17 cellular contexts compared by ENCODE assay signal in the genomic region with DNA sequence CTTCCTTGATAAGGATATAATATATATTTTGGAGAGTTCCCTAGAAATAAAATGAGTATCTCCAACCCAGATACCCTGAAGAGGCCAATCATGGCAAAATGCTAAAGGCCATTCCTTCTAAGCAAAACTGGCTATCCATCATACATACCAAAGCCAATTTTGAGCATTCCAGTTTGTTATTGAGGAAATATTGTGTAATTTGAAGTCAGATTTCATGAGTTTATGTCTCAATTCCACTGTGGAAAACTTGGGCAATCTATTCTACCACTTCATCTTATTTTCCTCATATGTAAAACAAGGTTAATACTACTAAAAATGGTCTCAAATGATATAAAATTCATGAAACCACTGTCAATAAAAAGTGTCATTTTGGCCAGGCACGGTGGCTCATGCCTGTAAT. TPM values are rescaled to one million over a fixed set of nuclear protein-coding genes. Genes with fewer than 3 reads are reported as not detected.
DNase-seq lines count a peak whose midpoint lies in the region; ATAC-seq and TF ChIP-seq lines count a peak whose summit lies in the region.
"Had no signal": no experiment of that assay in that cellular context is flagged by ENCODE, and none has a peak within 500 bp of the region (broad histone marks: within the 10 kb centered on the region; RNA-seq: fewer than 3 reads in every experiment).

No MANE protein-coding gene starts in this region.

- no peaks in the 10 kb centered on the region for H3K27me3 ChIP-seq in WERI-Rb-1 (ENCODE audit: insufficient read depth, low read depth, severe bottlenecking)
- H3K27me3 ChIP-seq: BLaER1 had no signal

- H3K36me3 Mint-ChIP-seq in activated T-helper 2 cell treated with anti-CD3 and anti-CD28 coated beads, Interferon-gamma antibody, Interleukin-2, Interleukin-4, amounts not matched to agents 10 μg/mL and 5 μg/mL and 100 μg/mL, durations not matched to agents 14 hours and 24 hours and 36 hours (ENCODE audit: low read depth) = peaks cover 63% of the 10 kb centered on the region
- H3K36me3 Mint-ChIP-seq: CD8-positive, alpha-beta T cell had no signal

- H3K4me3 ChIP-seq in AG10803 (ENCODE audit: low read length) (no peak overlapping the region), WERI-Rb-1 (ENCODE audit: low read depth, low read length) (no peak overlapping the region)
- H3K4me3 ChIP-seq: BLaER1, GM23338 had no signal

- H3K9me3 ChIP-seq in WERI-Rb-1 (ENCODE audit: severe bottlenecking) = no peaks in the 10 kb centered on the region
- H3K9me3 ChIP-seq: BLaER1 had no signal

- peak; percentile 71 for ATAC-seq in sciatic nerve
- no peak for ATAC-seq in GM19395 (IDR thresholded peaks at IDR 0.05; ENCODE audit: unreplicated experiment)
- ATAC-seq: CD8-positive, alpha-beta T cell; GM23338 had no signal

- H3K36me3 ChIP-seq in WERI-Rb-1 = peaks cover 96% of the 10 kb centered on the region

- no peaks in the 10 kb centered on the region for H3K27me3 Mint-ChIP-seq in activated T-helper 2 cell treated with anti-CD3 and anti-CD28 coated beads, Interferon-gamma antibody, Interleukin-2, Interleukin-4, amounts not matched to agents 10 μg/mL and 5 μg/mL and 100 μg/mL, durations not matched to agents 14 hours and 24 hours and 36 hours (ENCODE audit: low read depth)

- no peak overlapping the region for H3K4me3 Mint-ChIP-seq in activated T-helper 2 cell treated with anti-CD3 and anti-CD28 coated beads, Interferon-gamma antibody, Interleukin-2, Interleukin-4, amounts not matched to agents 10 μg/mL and 5 μg/mL and 100 μg/mL, durations not matched to agents 14 hours and 24 hours and 36 hours (ENCODE audit: low read depth)
- H3K4me3 Mint-ChIP-seq: CD8-positive, alpha-beta T cell; GM23338 had no signal

- no peak overlapping the region for H3K27ac ChIP-seq in WERI-Rb-1
- H3K27ac ChIP-seq: BLaER1 had no signal

- no peak overlapping the region for H3K27ac Mint-ChIP-seq in activated T-helper 2 cell treated with anti-CD3 and anti-CD28 coated beads, Interferon-gamma antibody, Interleukin-2, Interleukin-4, amounts not matched to agents 10 μg/mL and 5 μg/mL and 100 μg/mL, durations not matched to agents 14 hours and 24 hours and 36 hours
- H3K27ac Mint-ChIP-seq: CD8-positive, alpha-beta T cell; GM23338 had no signal

- no peaks in the 10 kb centered on the region for H3K9me3 Mint-ChIP-seq in activated T-helper 2 cell treated with anti-CD3 and anti-CD28 coated beads, Interferon-gamma antibody, Interleukin-2, Interleukin-4, amounts not matched to agents 10 μg/mL and 5 μg/mL and 100 μg/mL, durations not matched to agents 14 hours and 24 hours and 36 hours
- H3K9me3 Mint-ChIP-seq: CD8-positive, alpha-beta T cell; GM23338 had no signal

- H3K4me1 Mint-ChIP-seq in activated T-helper 2 cell treated with anti-CD3 and anti-CD28 coated beads, Interferon-gamma antibody, Interleukin-2, Interleukin-4, amounts not matched to agents 10 μg/mL and 5 μg/mL and 100 μg/mL, durations not matched to agents 14 hours and 24 hours and 36 hours (ENCODE audit: low read depth) = peaks cover 3% of the 10 kb centered on the region

- no peak for TF ChIP-seq CTCF in AG10803 (conservative IDR thresholded peaks at IDR 0.05; ENCODE audit: low read length)
- TF ChIP-seq CTCF in WERI-Rb-1 (IDR thresholded peaks at IDR 0.05; ENCODE audit: low read depth, low read length) = no peak

- intact Hi-C loops in sciatic nerve (cut with DNase I) = no loop called here
- intact Hi-C loops in activated T-helper 2 cell treated with anti-CD3 and anti-CD28 coated beads, Interferon-gamma antibody, Interleukin-2, Interleukin-4, amounts not matched to agents 10 μg/mL and 5 μg/mL and 100 μg/mL, durations not matched to agents 14 hours and 24 hours and 36 hours (cut with micrococcal nuclease) = no loop called here

- DNase-seq in AG10803 (ENCODE audit: low read depth) (peak; percentile 87), HCEC 1CT (peak; percentile 15), fibroblast of gingiva (ENCODE audit: low read depth) (peak; percentile 83), sciatic nerve (ENCODE audit: low spot score) (no peak), WERI-Rb-1 (no peak)
- DNase-seq in activated T-helper 2 cell treated with anti-CD3 and anti-CD28 coated beads, Interferon-gamma antibody, Interleukin-2, Interleukin-4, amounts not matched to agents 10 μg/mL and 5 μg/mL and 100 μg/mL, durations not matched to agents 14 hours and 24 hours and 36 hours (ENCODE audit: low spot score) = no peak
- DNase-seq: CD8-positive, alpha-beta T cell; DMS79; KBM-7; NCI-H1436; NCI-H2029 treated with DMSO at 0.1 percent for 48 hours; NCI-H748 treated with DMSO at 0.1 percent for 48 hours; OCI-M1; SIG-M5 had no signal

RNA-seq across cellular contexts. Expression of gene ASPM, which starts 19.0 kb away (rescaled TPM):
- total RNA-seq in sciatic nerve = 0.45 TPM
- 43.0 and 43.6 TPM in 2 replicates for total RNA-seq in activated T-helper 2 cell treated with anti-CD3 and anti-CD28 coated beads, Interferon-gamma antibody, Interleukin-2, Interleukin-4, amounts not matched to agents 10 μg/mL and 5 μg/mL and 100 μg/mL, durations not matched to agents 14 hours and 24 hours and 36 hours

Comparison
In these comparisons a context has a peak if more than half of its experiments do, and no peak if none do; other contexts are left out.
1. DNase-seq: peak in AG10803 (single experiment), HCEC 1CT (single experiment) and fibroblast of gingiva (single experiment); none in sciatic nerve (single experiment), WERI-Rb-1 (single experiment) and activated T-helper 2 cell treated with anti-CD3 and anti-CD28 coated beads, Interferon-gamma antibody, Interleukin-2, Interleukin-4, amounts not matched to agents 10 μg/mL and 5 μg/mL and 100 μg/mL, durations not matched to agents 14 hours and 24 hours and 36 hours (single experiment).
2. RNA of gene ASPM, which starts 19.0 kb away (total RNA-seq): 43.0 to 43.6 TPM in activated T-helper 2 cell treated with anti-CD3 and anti-CD28 coated beads, Interferon-gamma antibody, Interleukin-2, Interleukin-4, amounts not matched to agents 10 μg/mL and 5 μg/mL and 100 μg/mL, durations not matched to agents 14 hours and 24 hours and 36 hours; 0.45 TPM in sciatic nerve (single experiment); every median in the first group is over 10 times any median in the second.